In genomic region chr6:51249798-51250197, GRCh38 we compare ENCODE assay signal across 35 cellular contexts.
"Had no signal": no experiment of that assay in that cellular context is flagged by ENCODE, and none has a peak within 500 bp of the region (broad histone marks: within the 10 kb centered on the region; RNA-seq: fewer than 3 reads in every experiment).

No MANE protein-coding gene starts in this region.

- H3K27me3 ChIP-seq: MG63 had no signal

- H3K27ac ChIP-seq: KMS-11 had no signal

- DNase-seq: Karpas-422, Kasumi-1, MG63, MM.1S, MV-4-11, NCI-H1048, NCI-H1092, NCI-H1092 treated with DMSO at 0.1 percent for 48 hours, NCI-H1105, NCI-H1105 treated with DMSO at 0.1 percent for 48 hours, NCI-H1417, NCI-H1417 treated with DMSO at 0.1 percent for 48 hours, NCI-H1436, NCI-H1436 treated with DMSO at 0.1 percent for 48 hours, NCI-H146, NCI-H1694, NCI-H1694 treated with DMSO at 0.1 percent for 48 hours, NCI-H187, NCI-H187 treated with DMSO at 0.1 percent for 48 hours, NCI-H1930, NCI-H2029, NCI-H2029 treated with DMSO at 0.1 percent for 48 hours, NCI-H2081, NCI-H2081 treated with DMSO at 0.1 percent for 48 hours, NCI-H2107, NCI-H2171, NCI-H2171 treated with DMSO at 0.1 percent for 48 hours, NCI-H2227 treated with DMSO at 0.1 percent for 48 hours, NCI-H226, NCI-H345, NCI-H446, NCI-H446 treated with DMSO at 0.1 percent for 48 hours, NCI-H510A, NCI-H510A treated with DMSO at 0.1 percent for 48 hours had no signal

- H3K9ac ChIP-seq: KMS-11 had no signal

- H3K4me3 ChIP-seq: MG63 had no signal

- H3K9me3 ChIP-seq: MG63 had no signal

- H3K36me3 ChIP-seq: MG63 had no signal

- H3K4me2 ChIP-seq: KMS-11 had no signal
